34 cellular contexts compared by ENCODE assay signal in the genomic region with DNA sequence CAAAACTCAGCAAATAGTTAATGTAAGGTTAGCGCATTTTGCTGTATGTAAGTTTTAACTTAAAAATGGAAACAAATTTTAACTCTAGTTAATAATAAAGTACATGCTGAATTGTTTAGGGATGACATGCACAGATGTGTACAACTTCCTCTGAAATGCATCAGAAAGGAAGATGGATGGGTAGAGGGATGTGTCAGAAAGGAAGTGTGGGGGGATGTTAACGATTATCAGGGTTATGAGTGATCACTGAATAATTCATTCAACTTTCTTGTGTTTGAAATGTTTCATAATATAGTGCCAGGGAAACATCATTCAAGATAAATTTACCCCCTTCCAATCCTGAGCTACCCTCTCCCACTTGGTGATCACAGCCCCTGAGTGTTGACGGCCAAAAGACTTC.
"Had no signal": no experiment of that assay in that cellular context is flagged by ENCODE, and none has a peak within 500 bp of the region (broad histone marks: within the 10 kb centered on the region; RNA-seq: fewer than 3 reads in every experiment).

No MANE protein-coding gene starts in this region.

- H3K36me3 ChIP-seq: adrenal gland, breast epithelium, Peyer's patch had no signal

- FAIRE-seq: astrocyte, colon, TTC549 had no signal

- H3K27ac ChIP-seq: adrenal gland, body of pancreas, breast epithelium, KMS-11, Peyer's patch had no signal

- ATAC-seq: activated naive CD4-positive, alpha-beta T cell treated with anti-CD3 and anti-CD28 coated beads, Interleukin-2, amount 50 U/mL, for 72 hours; activated T-cell treated with anti-CD3 and anti-CD28 coated beads, Interleukin-2, amount 50 U/mL, for 4 hours; body of pancreas; WTC11 had no signal

- H3K27me3 ChIP-seq: adrenal gland, body of pancreas, Peyer's patch had no signal

- H3K9me3 ChIP-seq: adrenal gland, body of pancreas, breast epithelium, Peyer's patch had no signal

- H3K4me1 ChIP-seq: adrenal gland, breast epithelium, Peyer's patch had no signal

- H3K9ac ChIP-seq: KMS-11 had no signal

- DNase-seq: activated CD4-positive, alpha-beta memory T cell treated with anti-CD3 and anti-CD28 coated beads for 36 hours; activated CD4-positive, alpha-beta T cell treated with anti-CD3 and anti-CD28 coated beads for 4 hours; activated CD4-positive, alpha-beta T cell treated with anti-CD3 and anti-CD28 coated beads, Interleukin-2, amount 50 U/mL, for 1 hour; activated CD4-positive, CD25-positive, alpha-beta regulatory T cell treated with anti-CD3 and anti-CD28 coated beads, Interleukin-2, amount 50 U/mL, for 72 hours; activated CD8-positive, alpha-beta memory T cell treated with anti-CD3 and anti-CD28 coated beads, Interleukin-2, amount 50 U/mL, for 4 hours; activated gamma-delta T cell treated with Interleukin-2 at 50 U/mL for 16 hours; activated naive CD4-positive, alpha-beta T cell treated with anti-CD3 and anti-CD28 coated beads for 36 hours; activated T-cell treated with anti-CD3 and anti-CD28 coated beads for 4 hours; activated T-cell treated with anti-CD3 and anti-CD28 coated beads, Interleukin-2, amount 50 U/mL, for 4 hours; adrenal gland; body of pancreas; caudate nucleus; MM.1S; MV-4-11; NCI-H1092; NCI-H1436 treated with DMSO at 0.1 percent for 48 hours; NCI-H1694 treated with DMSO at 0.1 percent for 48 hours; NCI-H2029; NCI-H2171 treated with DMSO at 0.1 percent for 48 hours; NCI-H2227 treated with DMSO at 0.1 percent for 48 hours; NCI-H446 treated with DMSO at 0.1 percent for 48 hours; NCI-H524 treated with DMSO at 0.1 percent for 48 hours; Peyer's patch; Right ventricle myocardium superior; RPMI8226; SW 1271; T1000 had no signal

- H3K4me2 ChIP-seq: KMS-11 had no signal

- H3K4me3 ChIP-seq: adrenal gland, body of pancreas, breast epithelium, Peyer's patch had no signal
